In the genomic region with DNA sequence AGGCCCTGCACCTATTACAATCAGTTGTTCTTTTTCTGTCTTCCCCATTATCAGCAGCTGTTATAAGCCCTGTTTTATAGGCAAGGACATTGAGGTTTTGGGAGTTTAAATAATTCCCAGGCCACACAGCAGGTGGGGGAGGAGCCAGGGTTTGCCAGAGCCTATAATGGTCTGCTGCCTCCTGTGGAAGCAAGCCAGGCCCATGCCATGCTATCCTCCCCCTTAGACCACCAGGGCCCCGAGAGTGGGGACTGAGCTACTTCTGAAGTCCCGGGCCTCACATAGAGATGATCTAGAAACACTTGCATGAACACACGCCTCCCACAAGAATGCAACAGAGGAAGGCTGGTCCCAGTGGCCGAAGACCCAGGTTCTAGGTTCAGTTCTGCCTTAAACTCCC, we compare ENCODE assay signal across 15 cellular contexts.
DNase-seq lines count a peak whose midpoint lies in the region; ATAC-seq and TF ChIP-seq lines count a peak whose summit lies in the region.
"Had no signal": no experiment of that assay in that cellular context is flagged by ENCODE, and none has a peak within 500 bp of the region (broad histone marks: within the 10 kb centered on the region; RNA-seq: fewer than 3 reads in every experiment).

No MANE protein-coding gene starts in this region.

- H3K4me2 ChIP-seq in smooth muscle cell: peak overlapping the region; percentile 2

- H3K27me3 ChIP-seq in CD4-positive, CD25-positive, alpha-beta regulatory T cell (ENCODE audit: control insufficient read depth, insufficient read depth, low read length): no peaks in the 10 kb centered on the region
- H3K27me3 ChIP-seq in esophagus squamous epithelium (no peaks in the 10 kb centered on the region), smooth muscle cell (ENCODE audit: low read depth) (no peaks in the 10 kb centered on the region)
- H3K27me3 ChIP-seq: adrenal gland, brain microvascular endothelial cell, upper lobe of right lung had no signal

- H3K27ac Mint-ChIP-seq in CD4-positive, CD25-positive, alpha-beta regulatory T cell: peak overlapping the region in 2 of 3 donors; percentile 70 to 82
- H3K27ac Mint-ChIP-seq: activated naive CD4-positive, alpha-beta T cell treated with anti-CD3 and anti-CD28 coated beads, Interleukin-2, amount 10 ng/mL, durations not matched to agents 7 days and 5 days; activated T-helper 1 cell treated with anti-CD3 and anti-CD28 coated beads, Interleukin-12 subunit alpha, Interleukin-12 subunit beta, Interleukin-2, Interleukin-4 antibody, amounts not matched to agents 30 ng/mL and 10 ng/mL and 1 ng/mL, durations not matched to agents 14 hours and 24 hours and 36 hours; naive B cell had no signal

- H3K9me3 ChIP-seq in CD4-positive, CD25-positive, alpha-beta regulatory T cell (ENCODE audit: control insufficient read depth in 2 of 2, low read length in 2 of 2): no peaks in the 10 kb centered on the region
- no peaks in the 10 kb centered on the region for H3K9me3 ChIP-seq in esophagus squamous epithelium
- no peaks in the 10 kb centered on the region for H3K9me3 ChIP-seq in smooth muscle cell (replicated peaks; ENCODE audit: low read depth)
- H3K9me3 ChIP-seq: adrenal gland, upper lobe of right lung had no signal

- no peaks in the 10 kb centered on the region for H3K79me2 ChIP-seq in smooth muscle cell (ENCODE audit: low read depth)

- no peaks in the 10 kb centered on the region for H3K27me3 Mint-ChIP-seq in CD4-positive, CD25-positive, alpha-beta regulatory T cell

- H3K36me3 Mint-ChIP-seq in CD4-positive, CD25-positive, alpha-beta regulatory T cell: no peaks in the 10 kb centered on the region
- H3K36me3 Mint-ChIP-seq: activated naive CD4-positive, alpha-beta T cell treated with anti-CD3 and anti-CD28 coated beads, Interleukin-2, amount 10 ng/mL, durations not matched to agents 7 days and 5 days; naive B cell had no signal

- no peak overlapping the region for H3K27ac ChIP-seq in CD4-positive, CD25-positive, alpha-beta regulatory T cell (ENCODE audit: insufficient read depth, low read length, poor library complexity, severe bottlenecking)
- H3K27ac ChIP-seq in RWPE1 (peak overlapping the region; percentile 73), esophagus squamous epithelium (peak overlapping the region in 3 of 4 donors; percentile 83 to 90 (median 84)), smooth muscle cell (ENCODE audit: low read depth) (peak overlapping the region; percentile 95)
- H3K27ac ChIP-seq: adrenal gland, brain microvascular endothelial cell, C4-2B, upper lobe of right lung had no signal

- H2AFZ ChIP-seq in smooth muscle cell (ENCODE audit: low read depth): no peak overlapping the region

- H4K20me1 ChIP-seq in smooth muscle cell (ENCODE audit: low read depth): peaks cover 22% of the 10 kb centered on the region

- POLR2A ChIA-PET in RWPE1 (lab: Yijun Ruan, JAX; ENCODE audit: low non-redundant PET): interaction anchor here (0.6 kb wide), 1 partner anchor 143 kb away, joined by 3 read pairs; no protein-coding TSS in a partner anchor

- intact Hi-C loops in esophagus squamous epithelium (cut with DNase I): loop anchor here (5.0 kb wide), 1 partner anchor 144 kb away; the partner anchor contains the start of gene SH3PXD2A

- CTCF ChIA-PET in RWPE1 (lab: Yijun Ruan, JAX): interaction anchor here (1.1 to 3.0 kb wide), 3 partner anchors 39 to 171 kb away, joined by 4 to 17 read pairs (median 5); no protein-coding TSS in a partner anchor

- 34 to 100% methylated on average over 2 of the region's 4 CpGs for WGBS in esophagus squamous epithelium, 2 donors
- 58% methylated on average over 4 of the region's 4 CpGs for WGBS in smooth muscle cell (ENCODE audit: low lambda C conversion rate)

- no peak overlapping the region for H3K9ac ChIP-seq in smooth muscle cell (ENCODE audit: low read depth)

- no peak for DNase-seq in CD4-positive, CD25-positive, alpha-beta regulatory T cell
- DNase-seq in RWPE1 (ENCODE audit: low spot score) (no peak), esophagus squamous epithelium (lab: John Stamatoyannopoulos, UW) (no peak), smooth muscle cell (lab: John Stamatoyannopoulos, UW; ENCODE audit: unreplicated experiment) (no peak), NCI-H2081 treated with DMSO at 0.1 percent for 48 hours (lab: John Stamatoyannopoulos, UW) (no peak), NCI-H2227 treated with DMSO at 0.1 percent for 48 hours (lab: John Stamatoyannopoulos, UW) (no peak)
- DNase-seq: NCI-H2171, upper lobe of right lung had no signal

- TF ChIP-seq CTCF in RWPE1 (conservative IDR thresholded peaks at IDR 0.05; ENCODE audit: low read depth) (no peak), esophagus squamous epithelium (IDR thresholded peaks at IDR 0.05) (no peak), smooth muscle cell (IDR thresholded peaks at IDR 0.05; ENCODE audit: borderline replicate concordance, insufficient read depth, poor library complexity, severe bottlenecking) (no peak)

- H3K9me3 Mint-ChIP-seq in CD4-positive, CD25-positive, alpha-beta regulatory T cell: no peaks in the 10 kb centered on the region
- H3K9me3 Mint-ChIP-seq: activated naive CD4-positive, alpha-beta T cell treated with anti-CD3 and anti-CD28 coated beads, Interleukin-2, amount 10 ng/mL, durations not matched to agents 7 days and 5 days; activated T-helper 1 cell treated with anti-CD3 and anti-CD28 coated beads, Interleukin-12 subunit alpha, Interleukin-12 subunit beta, Interleukin-2, Interleukin-4 antibody, amounts not matched to agents 30 ng/mL and 10 ng/mL and 1 ng/mL, durations not matched to agents 14 hours and 24 hours and 36 hours; naive B cell had no signal

- H3F3A ChIP-seq in smooth muscle cell (ENCODE audit: low read depth): peaks cover 18% of the 10 kb centered on the region

- ATAC-seq in CD4-positive, CD25-positive, alpha-beta regulatory T cell (ENCODE audit: low read depth in 2 of 2): no peak
- no peak for ATAC-seq in GM19324 (IDR thresholded peaks at IDR 0.05; ENCODE audit: low FRiP score, unreplicated experiment)

- H3K4me1 Mint-ChIP-seq in CD4-positive, CD25-positive, alpha-beta regulatory T cell: peaks cover 0 to 8% (median 3%) of the 10 kb centered on the region in 4 donors
- H3K4me1 Mint-ChIP-seq: naive B cell had no signal

- no peak for TF ChIP-seq POLR2A in esophagus squamous epithelium (IDR thresholded peaks at IDR 0.05)

- no peaks in the 10 kb centered on the region for H3K4me1 ChIP-seq in CD4-positive, CD25-positive, alpha-beta regulatory T cell (ENCODE audit: control insufficient read depth, insufficient read depth, low read length, poor library complexity, severe bottlenecking)
- H3K4me1 ChIP-seq in esophagus squamous epithelium (peaks cover 28 to 65% (median 28%) of the 10 kb centered on the region in 3 donors), smooth muscle cell (ENCODE audit: low read depth) (peaks cover 4% of the 10 kb centered on the region)
- H3K4me1 ChIP-seq: adrenal gland, upper lobe of right lung had no signal

- no peak overlapping the region for H3K4me3 Mint-ChIP-seq in CD4-positive, CD25-positive, alpha-beta regulatory T cell
- H3K4me3 Mint-ChIP-seq: activated naive CD4-positive, alpha-beta T cell treated with anti-CD3 and anti-CD28 coated beads, Interleukin-2, amount 10 ng/mL, durations not matched to agents 7 days and 5 days; activated T-helper 1 cell treated with anti-CD3 and anti-CD28 coated beads, Interleukin-12 subunit alpha, Interleukin-12 subunit beta, Interleukin-2, Interleukin-4 antibody, amounts not matched to agents 30 ng/mL and 10 ng/mL and 1 ng/mL, durations not matched to agents 14 hours and 24 hours and 36 hours; naive B cell had no signal

- no peak overlapping the region for H3K4me3 ChIP-seq in CD4-positive, CD25-positive, alpha-beta regulatory T cell (ENCODE audit: low read depth, low read length)
- no peak overlapping the region for H3K4me3 ChIP-seq in esophagus squamous epithelium
- H3K4me3 ChIP-seq in smooth muscle cell: no peak overlapping the region
- H3K4me3 ChIP-seq: adrenal gland, upper lobe of right lung had no signal

- no peaks in the 10 kb centered on the region for H3K36me3 ChIP-seq in CD4-positive, CD25-positive, alpha-beta regulatory T cell (ENCODE audit: control insufficient read depth, insufficient read depth, low read length)
- H3K36me3 ChIP-seq in esophagus squamous epithelium: peaks cover 0 to 60% (median 0%) of the 10 kb centered on the region in 3 donors
- H3K36me3 ChIP-seq in smooth muscle cell (ENCODE audit: low read depth): no peaks in the 10 kb centered on the region
- H3K36me3 ChIP-seq: adrenal gland, brain microvascular endothelial cell, upper lobe of right lung had no signal
